ENCODE assay signal across 9 cellular contexts in the genomic region with DNA sequence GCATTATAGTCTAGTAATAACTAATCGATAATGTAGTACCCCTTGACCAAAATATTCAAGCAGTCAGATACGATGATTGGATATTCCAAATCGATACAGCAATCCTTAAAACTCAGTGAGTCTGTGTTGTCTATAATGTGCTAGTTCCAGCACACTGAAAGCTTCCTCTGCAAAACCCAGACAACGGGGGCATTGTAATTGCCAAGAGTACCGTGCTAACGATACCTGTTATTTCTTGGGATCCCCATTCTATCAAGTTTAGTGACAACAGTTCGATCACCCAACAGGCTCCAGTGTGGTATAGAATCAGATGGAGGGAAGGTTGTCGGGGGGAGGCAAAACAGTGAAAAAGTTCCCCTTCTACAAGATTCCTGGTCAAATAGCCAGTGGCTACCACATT. TPM values are rescaled to one million over a fixed set of nuclear protein-coding genes. Genes with fewer than 3 reads are reported as not detected.
DNase-seq lines count a peak whose midpoint lies in the region; ATAC-seq and TF ChIP-seq lines count a peak whose summit lies in the region.
"Had no signal": no experiment of that assay in that cellular context is flagged by ENCODE, and none has a peak within 500 bp of the region (broad histone marks: within the 10 kb centered on the region; RNA-seq: fewer than 3 reads in every experiment).

No MANE protein-coding gene starts in this region.

- H3K27ac Mint-ChIP-seq in T-cell: no peak overlapping the region

- POLR2A ChIA-PET in T-cell (lab: Charles Lee): interaction anchor here in 1 of 2 donors (0.6 kb wide), 1 partner anchor 315 kb away, joined by 6 read pairs; no protein-coding TSS in a partner anchor

- no peaks in the 10 kb centered on the region for H3K36me3 Mint-ChIP-seq in T-cell

- H3K4me3 Mint-ChIP-seq in T-cell: peak overlapping the region; percentile 86 to 88 (median 87)

- peaks cover 13 to 19% (median 14%) of the 10 kb centered on the region in 3 donors for H3K4me1 Mint-ChIP-seq in T-cell

- no peaks in the 10 kb centered on the region for H3K27me3 Mint-ChIP-seq in T-cell

- TF ChIP-seq CTCF in GM12864 (IDR thresholded peaks at IDR 0.05; ENCODE audit: low read depth, low read length, missing control alignments) (no peak), fibroblast of villous mesenchyme (IDR thresholded peaks at IDR 0.05; ENCODE audit: insufficient read depth, low read depth, low read length) (no peak)

- ATAC-seq in T-cell (replicated peaks in 1 of 4) (no peak), GM19351 (IDR thresholded peaks at IDR 0.05; ENCODE audit: unreplicated experiment) (no peak), HG03442 (IDR thresholded peaks at IDR 0.05; ENCODE audit: unreplicated experiment) (no peak), GM21576 (IDR thresholded peaks at IDR 0.05; ENCODE audit: unreplicated experiment) (no peak)

- CTCF ChIA-PET in T-cell (lab: Charles Lee): interaction anchor here (0.5 to 2.1 kb wide), 5 partner anchors 32 to 777 kb away, joined by 3 to 14 read pairs (median 3); no protein-coding TSS in a partner anchor

- H3K9me3 Mint-ChIP-seq in T-cell: no peaks in the 10 kb centered on the region

- DNase-seq in GM12864 (ENCODE audit: low read depth) (no peak), T-cell (peak in 1 of 34 experiments; percentile 1), fibroblast of villous mesenchyme (ENCODE audit: low read depth) (no peak), skeletal muscle cell (ENCODE audit: low read depth) (no peak), AG08396 (ENCODE audit: low spot score) (no peak)
- DNase-seq: T1000 had no signal

- H3K4me3 ChIP-seq in GM12864 (ENCODE audit: low read depth, low read length) (peak overlapping the region; percentile 79), fibroblast of villous mesenchyme (ENCODE audit: low read depth, low read length) (peak overlapping the region; percentile 63), skeletal muscle cell (ENCODE audit: low read depth, low read length) (peak overlapping the region; percentile 58)

RNA-seq across cellular contexts. Expression of a gene that starts 0.9 kb away (rescaled TPM):
- total RNA-seq in T-cell (1 to 10 TPM; 2.7 to 3.6 (median 3.4) TPM), fibroblast of villous mesenchyme (2.9 and 4.7 TPM in 2 replicates)
